In the genomic region with DNA sequence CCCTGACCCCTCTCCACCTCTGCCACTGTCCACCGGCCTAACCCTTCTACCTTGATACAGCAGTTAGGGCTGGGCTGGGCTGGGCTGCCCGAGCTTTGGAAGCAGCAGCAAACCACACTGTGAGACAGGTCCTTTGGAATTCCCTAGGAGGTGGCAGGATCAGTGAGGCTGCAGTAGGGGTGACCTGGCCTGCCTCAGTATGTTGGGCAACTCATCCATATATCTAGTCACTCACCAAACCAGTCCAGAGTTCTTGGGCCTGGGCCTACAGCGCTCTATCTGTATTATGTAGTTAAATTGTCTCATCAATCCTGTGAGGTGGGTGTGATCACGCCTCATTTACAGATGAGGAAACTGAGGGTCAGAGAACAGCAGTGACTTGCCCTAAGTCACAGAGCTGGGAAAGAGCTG, we compare ENCODE assay signal across 10 cellular contexts. TPM values are rescaled to one million over a fixed set of nuclear protein-coding genes. Genes with fewer than 3 reads are reported as not detected.
DNase-seq lines count a peak whose midpoint lies in the region; ATAC-seq, FAIRE-seq and TF ChIP-seq lines count a peak whose summit lies in the region.
"Had no signal": no experiment of that assay in that cellular context is flagged by ENCODE, and none has a peak within 500 bp of the region (broad histone marks: within the 10 kb centered on the region; RNA-seq: fewer than 3 reads in every experiment).

No MANE protein-coding gene starts in this region.

- no peaks in the 10 kb centered on the region for H3K79me2 ChIP-seq in H9 (ENCODE audit: insufficient read depth, low read length)
- H3K79me2 ChIP-seq in GM12878 (ENCODE audit: control insufficient read depth, insufficient read depth, low read length), result no peaks in the 10 kb centered on the region

- no peak for TF ChIP-seq EP300 in GM12878 (IDR thresholded peaks at IDR 0.05; ENCODE audit: borderline replicate concordance in 1 of 2, control insufficient read depth in 1 of 2, low read depth in 2 of 2, low read length in 2 of 2)

- H3K9me3 ChIP-seq in H9 (ENCODE audit: control insufficient read depth, low read depth, low read length) (no peaks in the 10 kb centered on the region), GM12878 (replicated peaks; ENCODE audit: control insufficient read depth, insufficient read depth, low read length) (no peaks in the 10 kb centered on the region), thyroid gland (no peaks in the 10 kb centered on the region), left lung (no peaks in the 10 kb centered on the region)
- H3K9me3 ChIP-seq: BLaER1 treated with 17β-estradiol and CSF1 and Interleukin-3, amounts not matched to agents 10 nM and 100 nM had no signal

- H3K23ac ChIP-seq in H9 (ENCODE audit: insufficient read length, low read depth, low read length), result no peak overlapping the region

- H3K9ac ChIP-seq in H9 (ENCODE audit: extremely low read depth, insufficient read length, low read length), result no peak overlapping the region
- no peak overlapping the region for H3K9ac ChIP-seq in GM12878 (ENCODE audit: control insufficient read depth, insufficient read depth, low read length)
- H3K9ac ChIP-seq: BLaER1 treated with 17β-estradiol and CSF1 and Interleukin-3, amounts not matched to agents 10 nM and 100 nM had no signal

- no peak for FAIRE-seq in GM12878 (lab: Jason Lieb, UNC)

- no peak overlapping the region for H3K4me2 ChIP-seq in H9 (ENCODE audit: insufficient read depth, insufficient read length, low read length)
- no peak overlapping the region for H3K4me2 ChIP-seq in GM12878 (ENCODE audit: control insufficient read depth, insufficient read depth)

- in situ Hi-C loops in GM12878 (cut with MboI), result no loop called here

- no peak for TF ChIP-seq CTCF in H9 (conservative IDR thresholded peaks at IDR 0.05)
- TF ChIP-seq CTCF in GM12878 (IDR thresholded peaks at IDR 0.05 in 2 of 3, conservative IDR thresholded peaks at IDR 0.05 in 1 of 3; ENCODE audit: control insufficient read depth in 2 of 3, extremely low read depth in 1 of 3, insufficient read depth in 1 of 3, low read depth in 3 of 3, low read length in 3 of 3), result no peak
- TF ChIP-seq CTCF in thyroid gland (IDR thresholded peaks at IDR 0.05), result no peak
- no peak for TF ChIP-seq CTCF in nephron progenitor cell (IDR thresholded peaks at IDR 0.05)
- TF ChIP-seq CTCF in left lung (IDR thresholded peaks at IDR 0.05), result no peak

- POLR2A ChIA-PET in GM12878 (lab: Charles Lee), result interaction anchor here (0.7 kb wide), 1 partner anchor 34 kb away, joined by 3 read pairs; no protein-coding TSS in a partner anchor

- H3K4me1 Mint-ChIP-seq in H9, result peaks cover 25 to 31% of the 10 kb centered on the region in 2 experiments
- H3K4me1 Mint-ChIP-seq in nephron progenitor cell, result peaks cover 38% of the 10 kb centered on the region

- SMC1A ChIA-PET in GM12878 (lab: Charles Lee; ENCODE audit: uncharacterized antibody, unreplicated experiment), result interaction anchor here (1.0 to 1.6 kb wide), 3 partner anchors 13 to 157 kb away, joined by 3 to 5 read pairs (median 3); no protein-coding TSS in a partner anchor

- no peaks in the 10 kb centered on the region for H3K79me1 ChIP-seq in H9 (ENCODE audit: insufficient read depth, low read depth, low read length, poor library complexity, severe bottlenecking)

- no peak overlapping the region for H4K91ac ChIP-seq in H9 (ENCODE audit: insufficient read length, low read depth, low read length)

- H3K27me3 Mint-ChIP-seq in H9 (ENCODE audit: low read depth) (peaks cover 16% of the 10 kb centered on the region), nephron progenitor cell (ENCODE audit: low read depth, poor library complexity) (no peaks in the 10 kb centered on the region)

- no peaks in the 10 kb centered on the region for H3K27me3 ChIP-seq in H9 (ENCODE audit: insufficient read depth, low read length)
- no peaks in the 10 kb centered on the region for H3K27me3 ChIP-seq in GM12878 (replicated peaks in 1 of 2; ENCODE audit: control insufficient read depth in 2 of 2, insufficient read depth in 2 of 2, low read length in 1 of 2)
- no peaks in the 10 kb centered on the region for H3K27me3 ChIP-seq in thyroid gland
- H3K27me3 ChIP-seq in left lung, result no peaks in the 10 kb centered on the region
- H3K27me3 ChIP-seq: BLaER1 treated with 17β-estradiol and CSF1 and Interleukin-3, amounts not matched to agents 10 nM and 100 nM had no signal

- H2BK12ac ChIP-seq in H9 (ENCODE audit: insufficient read length, low read depth, low read length), result no peak overlapping the region

- no peak overlapping the region for H3K4me3 ChIP-seq in GM12878
- H3K4me3 ChIP-seq in thyroid gland (replicated peaks in 1 of 3), result no peak overlapping the region
- no peak overlapping the region for H3K4me3 ChIP-seq in left lung
- H3K4me3 ChIP-seq: BLaER1 treated with 17β-estradiol and CSF1 and Interleukin-3, amounts not matched to agents 10 nM and 100 nM; coronary artery had no signal

- H4K20me1 ChIP-seq in H9 (ENCODE audit: control insufficient read depth, insufficient read depth, insufficient read length) (no peaks in the 10 kb centered on the region), GM12878 (ENCODE audit: control insufficient read depth, insufficient read depth) (no peaks in the 10 kb centered on the region)
- H4K20me1 ChIP-seq: BLaER1 treated with 17β-estradiol and CSF1 and Interleukin-3, amounts not matched to agents 10 nM and 100 nM had no signal

- no peaks in the 10 kb centered on the region for H3K36me3 ChIP-seq in GM12878 (ENCODE audit: control insufficient read depth in 2 of 2, insufficient read depth in 2 of 2, low read length in 1 of 2)
- H3K36me3 ChIP-seq in thyroid gland, result no peaks in the 10 kb centered on the region
- no peaks in the 10 kb centered on the region for H3K36me3 ChIP-seq in left lung
- H3K36me3 ChIP-seq: BLaER1 treated with 17β-estradiol and CSF1 and Interleukin-3, amounts not matched to agents 10 nM and 100 nM had no signal

- CTCF ChIA-PET in GM12878 (lab: Yijun Ruan, JAX), result interaction anchor here (1.0 to 8.2 kb wide), 4 partner anchors 17 to 315 kb away, joined by 3 to 163 read pairs (median 3); no protein-coding TSS in a partner anchor

- H4K8ac ChIP-seq in H9 (replicated peaks; ENCODE audit: insufficient read length, low read depth, low read length), result no peak overlapping the region

- no peak overlapping the region for H3T11ph ChIP-seq in H9 (ENCODE audit: low read length)

- no peak overlapping the region for H2BK20ac ChIP-seq in H9 (ENCODE audit: low read depth, low read length, poor library complexity, severe bottlenecking)

- RAD21 ChIA-PET in GM12878 (lab: Charles Lee; ENCODE audit: unreplicated experiment), result interaction anchor here (1.0 kb wide), 1 partner anchor 196 kb away, joined by 3 read pairs; no protein-coding TSS in a partner anchor

- DNase-seq in H9 (no peak), GM12878 (ENCODE audit: low read depth, low spot score) (no peak), kidney tubule cell (ENCODE audit: low spot score) (peak; percentile 65), thyroid gland (no peak), erythroblast (lab: John Stamatoyannopoulos, UW) (no peak), nephron progenitor cell (no peak), left lung (no peak)

- H3K56ac ChIP-seq in H9 (ENCODE audit: insufficient read length, low read depth, low read length), result no peak overlapping the region

- ATAC-seq in GM12878 (no peak), left lung (no peak), GM18870 (IDR thresholded peaks at IDR 0.05; ENCODE audit: unreplicated experiment) (no peak)

- H2BK5ac ChIP-seq in H9 (ENCODE audit: insufficient read length, low read length), result no peak overlapping the region

- no peak overlapping the region for H4K5ac ChIP-seq in H9 (ENCODE audit: insufficient read length, low read depth, low read length)

- peaks cover 2% of the 10 kb centered on the region; the same call in 1 of the 2 replicates for H3K4me1 ChIP-seq in H9 (ENCODE audit: insufficient read depth, low read length)
- H3K4me1 ChIP-seq in GM12878 (ENCODE audit: control insufficient read depth, insufficient read depth, low read length), result 0 out of 2 replicates have a peak, but pooled peaks cover 4% of the 10 kb centered on the region
- peaks cover 10 to 22% of the 10 kb centered on the region in 2 donors for H3K4me1 ChIP-seq in thyroid gland
- peaks cover 7 to 13% of the 10 kb centered on the region in 2 donors for H3K4me1 ChIP-seq in left lung

- no peak overlapping the region for H2AFZ ChIP-seq in H9 (ENCODE audit: low read length)
- peak overlapping the region; percentile 67 for H2AFZ ChIP-seq in GM12878 (ENCODE audit: control insufficient read depth, low read depth, low read length)

- no peak overlapping the region for H2BK15ac ChIP-seq in H9 (ENCODE audit: low read depth, low read length)

- H3K4me3 Mint-ChIP-seq in H9 (peak overlapping the region in 1 of 2 experiments; percentile 52; a peak in 1 of 5 replicates), nephron progenitor cell (no peak overlapping the region)

- H2BK120ac ChIP-seq in H9 (ENCODE audit: low read depth, low read length, poor library complexity, severe bottlenecking), result no peak overlapping the region

- no peak overlapping the region for H3K27ac ChIP-seq in H9 (ENCODE audit: insufficient read length, low read depth, low read length)
- H3K27ac ChIP-seq in GM12878 (ENCODE audit: control insufficient read depth, insufficient read depth), result no peak overlapping the region
- peak overlapping the region; percentile 68 to 84 (median 81) for H3K27ac ChIP-seq in thyroid gland
- H3K27ac ChIP-seq in left lung, result peak overlapping the region in 1 of 2 donors; percentile 58
- H3K27ac ChIP-seq: BLaER1 treated with 17β-estradiol and CSF1 and Interleukin-3, amounts not matched to agents 10 nM and 100 nM; coronary artery had no signal

- no TSS peak for BruUV-seq in GM12878 (replicated peaks; lab: Mats Ljungman, UMichigan)

- no peak for TF ChIP-seq RAD21 in GM12878 (IDR thresholded peaks at IDR 0.05; ENCODE audit: insufficient read depth, low read depth, low read length)

- WGBS in H9 (ENCODE audit: extremely low coverage, insufficient read length, low lambda C conversion rate), result no CpG with 5 or more reads among the region's 4 CpGs
- 52% methylated on average over 4 of the region's 4 CpGs for WGBS in GM12878 (ENCODE audit: insufficient coverage, insufficient replicate concordance, low lambda C conversion rate, missing lambda C conversion rate)
- 94 to 100% methylated on average over 3 to 4 of the region's 4 CpGs for WGBS in thyroid gland, 2 donors

- H3K27ac Mint-ChIP-seq in H9, result peak overlapping the region in 2 of 3 experiments; percentile 89 to 95; a peak in 5 of 7 replicates
- no peak overlapping the region for H3K27ac Mint-ChIP-seq in nephron progenitor cell

- H3K18ac ChIP-seq in H9 (ENCODE audit: insufficient read length, low read depth, low read length), result no peak overlapping the region

- TF ChIP-seq POLR2A in GM12878 (IDR thresholded peaks at IDR 0.05; ENCODE audit: low read depth, low read length) (no peak), thyroid gland (IDR thresholded peaks at IDR 0.05) (no peak), erythroblast (IDR thresholded peaks at IDR 0.05; ENCODE audit: low read length) (no peak)

- H3K4ac ChIP-seq in H9 (ENCODE audit: low read depth, low read length), result no peak overlapping the region

- intact Hi-C loops in GM12878 (cut with micrococcal nuclease; ENCODE audit: unreplicated experiment) (no loop called here), thyroid gland (cut with DNase I) (no loop called here), left lung (cut with DNase I) (no loop called here)

- H2AK5ac ChIP-seq in H9 (ENCODE audit: insufficient read length, low read length), result no peak overlapping the region

- H3K14ac ChIP-seq in H9 (ENCODE audit: insufficient read depth, low read length), result no peak overlapping the region; the same call in 1 of the 2 replicates

- H3K23me2 ChIP-seq in H9 (ENCODE audit: insufficient read length, low read depth, low read length, poor library complexity, severe bottlenecking), result peaks cover 5% of the 10 kb centered on the region

- H3K36me3 Mint-ChIP-seq in H9 (ENCODE audit: insufficient read depth in 1 of 3, low read depth in 3 of 3) (no peaks in the 10 kb centered on the region), nephron progenitor cell (ENCODE audit: low read depth) (no peaks in the 10 kb centered on the region)

- no peaks in the 10 kb centered on the region for H3K9me3 Mint-ChIP-seq in H9
- no peaks in the 10 kb centered on the region for H3K9me3 Mint-ChIP-seq in nephron progenitor cell

RNA-seq across cellular contexts. Expression of a gene that starts 13.3 kb away (rescaled TPM):
- total RNA-seq in H9 (2021) (0.15 TPM in 2 replicates), GM12878 (2014; rRNA removed) (0.27 TPM in 1 of 2 replicates, not detected in the other), GM12878 (2014; rRNA removed; fragmentation: Illumina TruSeq; extraction: Trizol) (0.04 TPM in 1 of 2 replicates, not detected in the other), GM12878 (2021) (not detected in 2 replicates), thyroid gland (10 to 100 TPM in 1 of 4 donors, 1 to 10 TPM in 3; 7.3 to 13.7 (median 7.7) TPM), left lung (10 to 100 TPM; 11.9 to 19.9 TPM)
- 1.8 TPM in 1 of 2 replicates, not detected in the other for total RNA-seq in GM12878 (2013; cell fraction: nucleolus; rRNA removed)
- not detected for polyA plus RNA-seq in GM12878 (2011; ENCODE audit: low read depth)
- polyA plus RNA-seq in GM12878 (2011; rRNA removed) (0.05 TPM in 1 of 2 replicates, not detected in the other), GM12878 (2014; fragmentation: Illumina TruSeq; extraction: Trizol) (0.05 TPM in 1 of 2 replicates, not detected in the other), GM12878 (2014; fragmentation: Nextera tagmentation; extraction: Ambion mirVana) (not detected), GM12878 (2014; rRNA removed) (not detected in 2 replicates), GM12878 (2016; fragmentation: Nextera tagmentation; extraction: Ambion mirVana) (under 1 TPM in 1 of 2 experiments, not detected in 1; 0.12 TPM)
- not detected in 2 replicates for polyA plus RNA-seq in GM12878 (2011; cell fraction: cytosol; rRNA removed)
- not detected in 2 replicates for polyA plus RNA-seq in GM12878 (2011; cell fraction: nucleus; rRNA removed)
- polyA plus RNA-seq in GM12878 (2012), result not detected in 2 replicates
- polyA minus RNA-seq in GM12878 (2011; rRNA and poly(A)+ RNA removed), result not detected in 2 replicates
- not detected in 2 replicates for polyA minus RNA-seq in GM12878 (2011; cell fraction: cytosol; rRNA and poly(A)+ RNA removed)
- polyA minus RNA-seq in GM12878 (2011; cell fraction: nucleus; rRNA and poly(A)+ RNA removed), result not detected in 2 replicates

Comparison
In these comparisons a context has a peak if more than half of its experiments do, and no peak if none do; other contexts are left out.
1. H3K27ac ChIP-seq: peak in thyroid gland (3 of 3); none in H9 (single experiment) and GM12878 (single experiment).